Comparison of ENCODE assay signal across 12 cellular contexts in genomic region chr17:7867881-7868329, GRCh38. TPM values are rescaled to one million over a fixed set of nuclear protein-coding genes. Genes with fewer than 3 reads are reported as not detected.
DNase-seq lines count a peak whose midpoint lies in the region; ATAC-seq, FAIRE-seq and TF ChIP-seq lines count a peak whose summit lies in the region.
"Had no signal": no experiment of that assay in that cellular context is flagged by ENCODE, and none has a peak within 500 bp of the region (broad histone marks: within the 10 kb centered on the region; RNA-seq: fewer than 3 reads in every experiment).

No MANE protein-coding gene starts in this region.

- POLR2A ChIA-PET in HepG2 (lab: Yijun Ruan, JAX) = interaction anchor here (1.0 to 1.9 kb wide), 2 partner anchors 11 to 18 kb away, joined by 3 to 6 read pairs; partner anchors contain the start of gene NAA38

- no peak overlapping the region for H2AFZ ChIP-seq in HepG2 (ENCODE audit: low read length)

- no peak for FAIRE-seq in HepG2 (lab: Jason Lieb, UNC)

- CTCF ChIA-PET in HepG2 (lab: Yijun Ruan, JAX; ENCODE audit: low intra/inter-chr PET ratio, low total read pairs) = no interaction called here

- no peak for TF ChIP-seq RAD21 in HepG2 (CRISPR knock-in tag; IDR thresholded peaks at IDR 0.05)

- no peaks in the 10 kb centered on the region for H4K20me1 ChIP-seq in HepG2 (ENCODE audit: insufficient read depth, low read length)

- DNase-seq in HepG2 (ENCODE audit: low spot score) (no peak), right lobe of liver (no peak), epithelial cell of esophagus (ENCODE audit: low read depth) (peak; percentile 88), ureter (ENCODE audit: low spot score) (peak; percentile 45), SW480 (ENCODE audit: low spot score) (no peak)
- no peak for DNase-seq in NK-92 treated with Interleukin-12 subunit alpha and Interleukin-12 subunit beta, amount 100 ng/mL, for 24 hours (lab: John Stamatoyannopoulos, UW)
- DNase-seq: activated CD4-positive, alpha-beta T cell treated with anti-CD3 and anti-CD28 coated beads for 1 hour; NCI-H524; ovary had no signal

- no peaks in the 10 kb centered on the region for H3K36me3 ChIP-seq in HepG2 (replicated peaks in 1 of 2; ENCODE audit: control insufficient read depth in 1 of 2, insufficient read depth in 2 of 2, low read length in 2 of 2)
- H3K36me3 ChIP-seq in right lobe of liver = no peaks in the 10 kb centered on the region
- H3K36me3 ChIP-seq: ovary had no signal

- H3K4me3 Mint-ChIP-seq in T-helper 1 cell treated with Interleukin-12 subunit alpha and Interleukin-12 subunit beta and Interleukin-4 antibody, amounts not matched to agents 30 μg/mL and 1 μg/mL, for 36 hours = peak overlapping the region; percentile 55
- H3K4me3 Mint-ChIP-seq: B cell had no signal

- no peaks in the 10 kb centered on the region for H3K9me3 Mint-ChIP-seq in T-helper 1 cell treated with Interleukin-12 subunit alpha and Interleukin-12 subunit beta and Interleukin-4 antibody, amounts not matched to agents 30 μg/mL and 1 μg/mL, for 36 hours

- H3K27ac Mint-ChIP-seq in T-helper 1 cell treated with Interleukin-12 subunit alpha and Interleukin-12 subunit beta and Interleukin-4 antibody, amounts not matched to agents 30 μg/mL and 1 μg/mL, for 36 hours = peak overlapping the region; percentile 62
- H3K27ac Mint-ChIP-seq: B cell had no signal

- peaks cover 8% of the 10 kb centered on the region for H3K9me3 ChIP-seq in HepG2 (ENCODE audit: low read length)
- H3K9me3 ChIP-seq in right lobe of liver = no peaks in the 10 kb centered on the region
- H3K9me3 ChIP-seq: ovary had no signal

- intact Hi-C loops in HepG2 (cut with micrococcal nuclease; ENCODE audit: unreplicated experiment) = no loop called here
- intact Hi-C loops in right lobe of liver (cut with DNase I) = no loop called here

- TF ChIP-seq CTCF in HepG2 (CRISPR knock-in tag; IDR thresholded peaks at IDR 0.05) (no peak), right lobe of liver (IDR thresholded peaks at IDR 0.05) (no peak), epithelial cell of esophagus (IDR thresholded peaks at IDR 0.05; ENCODE audit: insufficient read depth, low read depth, low read length, missing control alignments) (no peak)

- BruUV-seq in HepG2 (replicated peaks; lab: Mats Ljungman, UMichigan) = no TSS peak

- H3K4me1 ChIP-seq in HepG2 (ENCODE audit: insufficient read depth, low read length) = peaks cover 34% of the 10 kb centered on the region
- H3K4me1 ChIP-seq in right lobe of liver = peaks cover 0 to 5% (median 2%) of the 10 kb centered on the region in 4 donors

- peaks cover 8% of the 10 kb centered on the region for H3K36me3 Mint-ChIP-seq in T-helper 1 cell treated with Interleukin-12 subunit alpha and Interleukin-12 subunit beta and Interleukin-4 antibody, amounts not matched to agents 30 μg/mL and 1 μg/mL, for 36 hours (ENCODE audit: low read depth)

- TF ChIP-seq EP300 in HepG2 (IDR thresholded peaks at IDR 0.05; ENCODE audit: low read depth in 2 of 2, low read length in 2 of 2) = no peak
- TF ChIP-seq EP300 in HepG2 (CRISPR knock-in tag; IDR thresholded peaks at IDR 0.05; ENCODE audit: borderline replicate concordance) = no peak

- TF ChIP-seq POLR2A in HepG2 (IDR thresholded peaks at IDR 0.05; ENCODE audit: insufficient read depth in 1 of 2, low read depth in 2 of 2, low read length in 2 of 2) = no peak
- no peak for TF ChIP-seq POLR2A in right lobe of liver (IDR thresholded peaks at IDR 0.05)

- 46% methylated on average over 5 of the region's 5 CpGs for WGBS in HepG2 (ENCODE audit: low lambda C conversion rate)
- 56% methylated on average over 5 of the region's 5 CpGs for WGBS in right lobe of liver (ENCODE audit: insufficient coverage, low coverage, low lambda C conversion rate, missing lambda C conversion rate)

- no peaks in the 10 kb centered on the region for H3K79me2 ChIP-seq in HepG2 (ENCODE audit: insufficient read depth, low read length)

- no peak overlapping the region for H3K4me3 ChIP-seq in HepG2 (replicated peaks in 1 of 3; ENCODE audit: insufficient read depth in 1 of 3, low read depth in 2 of 3, low read length in 3 of 3)
- no peak overlapping the region for H3K4me3 ChIP-seq in right lobe of liver
- no peak overlapping the region for H3K4me3 ChIP-seq in epithelial cell of esophagus (ENCODE audit: low read length)
- H3K4me3 ChIP-seq: ovary had no signal

- no peaks in the 10 kb centered on the region for H3K27me3 ChIP-seq in HepG2 (ENCODE audit: control insufficient read depth in 1 of 2, insufficient read depth in 2 of 2, low read length in 2 of 2)
- no peaks in the 10 kb centered on the region for H3K27me3 ChIP-seq in right lobe of liver
- H3K27me3 ChIP-seq: ovary had no signal

- H3K4me1 Mint-ChIP-seq in T-helper 1 cell treated with Interleukin-12 subunit alpha and Interleukin-12 subunit beta and Interleukin-4 antibody, amounts not matched to agents 30 μg/mL and 1 μg/mL, for 36 hours (ENCODE audit: low read depth) = peaks cover 18% of the 10 kb centered on the region

- H3K27me3 Mint-ChIP-seq in T-helper 1 cell treated with Interleukin-12 subunit alpha and Interleukin-12 subunit beta and Interleukin-4 antibody, amounts not matched to agents 30 μg/mL and 1 μg/mL, for 36 hours (ENCODE audit: low read depth) = no peaks in the 10 kb centered on the region
- H3K27me3 Mint-ChIP-seq: B cell had no signal

- H3K27ac ChIP-seq in HepG2 (ENCODE audit: extremely low read length, insufficient read depth, low read length) (no peak overlapping the region), right lobe of liver (no peak overlapping the region)
- H3K27ac ChIP-seq: ovary had no signal

- H3K4me2 ChIP-seq in HepG2 (ENCODE audit: low read depth, low read length) = peak overlapping the region; percentile 38; the same call in 1 of the 2 replicates

- H3K9ac ChIP-seq in HepG2 (ENCODE audit: insufficient read depth, low read depth, low read length) = no peak overlapping the region

- peak; percentile 52; the same call in 2 of the 3 replicates for ATAC-seq in HepG2
- no peak for ATAC-seq in right lobe of liver
- ATAC-seq in GM19035 (IDR thresholded peaks at IDR 0.05; ENCODE audit: unreplicated experiment) = no peak

- in situ Hi-C loops in HepG2 (cut with HindIII; ENCODE audit: extremely low pct_ligation_motif_present, low pct_unique_long_range_greater_than_20kb) = no loop called here

RNA-seq across cellular contexts. Expression of gene CYB5D1, which starts 10.1 kb away (rescaled TPM):
- total RNA-seq in HepG2 (2016; rRNA removed; fragmentation: Illumina TruSeq; extraction: Trizol) (17.0 and 21.4 TPM in 2 replicates), right lobe of liver (10 to 100 TPM in 1 of 6 experiments, 1 to 10 TPM in 5; 6.0 to 11.7 (median 7.4) TPM), ureter (15.7 TPM)
- total RNA-seq in HepG2 (2016; cell fraction: cytosol; rRNA removed; fragmentation: Illumina TruSeq; extraction: Trizol; ENCODE audit: low read depth) = 1.1 TPM in 2 replicates
- total RNA-seq in HepG2 (2016; cell fraction: insoluble cytoplasmic fraction; rRNA removed; fragmentation: Illumina TruSeq; extraction: Trizol) = 16.9 and 20.4 TPM in 2 replicates
- 9.5 and 12.3 TPM in 2 replicates for total RNA-seq in HepG2 (2016; cell fraction: membrane; rRNA removed; fragmentation: Illumina TruSeq; extraction: Trizol)
- 9.1 and 10.0 TPM in 2 replicates for total RNA-seq in HepG2 (2016; cell fraction: nucleus; rRNA removed; fragmentation: Illumina TruSeq; extraction: Trizol)
- 7.9 and 8.9 TPM in 2 replicates for polyA plus RNA-seq in HepG2 (2011; rRNA removed)
- polyA plus RNA-seq in HepG2 (2011; cell fraction: cytosol; rRNA removed) = 7.7 and 8.1 TPM in 2 replicates
- 7.1 and 7.3 TPM in 2 replicates for polyA plus RNA-seq in HepG2 (2011; cell fraction: nucleus; rRNA removed)
- 5.1 and 7.4 TPM in 2 replicates for polyA plus RNA-seq in HepG2 (2012)
- 1.4 and 1.9 TPM in 2 replicates for polyA plus RNA-seq in HepG2 (2016; cell fraction: cytosol; fragmentation: Illumina TruSeq; extraction: Trizol; ENCODE audit: low read depth)
- polyA plus RNA-seq in HepG2 (2016; cell fraction: insoluble cytoplasmic fraction; fragmentation: Illumina TruSeq; extraction: Trizol; ENCODE audit: low read depth) = 20.6 and 21.0 TPM in 2 replicates
- polyA plus RNA-seq in HepG2 (2016; cell fraction: membrane; fragmentation: Illumina TruSeq; extraction: Trizol; ENCODE audit: low read depth) = 6.2 and 7.1 TPM in 2 replicates
- 14.1 and 14.8 TPM in 2 replicates for polyA plus RNA-seq in HepG2 (2016; cell fraction: nucleus; fragmentation: Illumina TruSeq; extraction: Trizol; ENCODE audit: insufficient read depth, low read depth)
- polyA minus RNA-seq in HepG2 (2011; rRNA and poly(A)+ RNA removed; ENCODE audit: low replicate concordance) = 9.3 and 30.2 TPM in 2 replicates
- polyA minus RNA-seq in HepG2 (2011; cell fraction: cytosol; rRNA and poly(A)+ RNA removed) = 4.3 and 5.6 TPM in 2 replicates
- 4.2 and 6.0 TPM in 2 replicates for polyA minus RNA-seq in HepG2 (2011; cell fraction: nucleus; rRNA and poly(A)+ RNA removed)

RNA-seq across cellular contexts. Expression of gene NAA38, which starts 10.5 kb away (rescaled TPM):
- total RNA-seq in HepG2 (2016; rRNA removed; fragmentation: Illumina TruSeq; extraction: Trizol) (91.6 and 105 TPM in 2 replicates), right lobe of liver (10 to 100 TPM; 27.2 to 43.0 (median 30.8) TPM), ureter (98.6 TPM)
- total RNA-seq in HepG2 (2016; cell fraction: cytosol; rRNA removed; fragmentation: Illumina TruSeq; extraction: Trizol; ENCODE audit: low read depth) = 62.3 and 74.3 TPM in 2 replicates
- 94.6 and 120 TPM in 2 replicates for total RNA-seq in HepG2 (2016; cell fraction: insoluble cytoplasmic fraction; rRNA removed; fragmentation: Illumina TruSeq; extraction: Trizol)
- total RNA-seq in HepG2 (2016; cell fraction: membrane; rRNA removed; fragmentation: Illumina TruSeq; extraction: Trizol) = 54.2 and 67.7 TPM in 2 replicates
- total RNA-seq in HepG2 (2016; cell fraction: nucleus; rRNA removed; fragmentation: Illumina TruSeq; extraction: Trizol) = 37.3 and 42.0 TPM in 2 replicates
- polyA plus RNA-seq in HepG2 (2011; rRNA removed) = 43.9 and 46.9 TPM in 2 replicates
- polyA plus RNA-seq in HepG2 (2011; cell fraction: cytosol; rRNA removed) = 35.2 and 66.3 TPM in 2 replicates
- 36.8 and 49.2 TPM in 2 replicates for polyA plus RNA-seq in HepG2 (2011; cell fraction: nucleus; rRNA removed)
- 19.2 and 22.5 TPM in 2 replicates for polyA plus RNA-seq in HepG2 (2012)
- polyA plus RNA-seq in HepG2 (2016; cell fraction: cytosol; fragmentation: Illumina TruSeq; extraction: Trizol; ENCODE audit: low read depth) = 53.8 and 75.0 TPM in 2 replicates
- polyA plus RNA-seq in HepG2 (2016; cell fraction: insoluble cytoplasmic fraction; fragmentation: Illumina TruSeq; extraction: Trizol; ENCODE audit: low read depth) = 69.5 and 79.8 TPM in 2 replicates
- 39.8 and 49.0 TPM in 2 replicates for polyA plus RNA-seq in HepG2 (2016; cell fraction: membrane; fragmentation: Illumina TruSeq; extraction: Trizol; ENCODE audit: low read depth)
- 46.6 and 50.5 TPM in 2 replicates for polyA plus RNA-seq in HepG2 (2016; cell fraction: nucleus; fragmentation: Illumina TruSeq; extraction: Trizol; ENCODE audit: insufficient read depth, low read depth)
- 21.5 and 58.0 TPM in 2 replicates for polyA minus RNA-seq in HepG2 (2011; rRNA and poly(A)+ RNA removed; ENCODE audit: low replicate concordance)
- 35.5 and 51.8 TPM in 2 replicates for polyA minus RNA-seq in HepG2 (2011; cell fraction: cytosol; rRNA and poly(A)+ RNA removed)
- 13.3 and 23.4 TPM in 2 replicates for polyA minus RNA-seq in HepG2 (2011; cell fraction: nucleus; rRNA and poly(A)+ RNA removed)

RNA-seq across cellular contexts. Expression of gene TMEM88, which starts 13.0 kb away (rescaled TPM):
- total RNA-seq in HepG2 (2016; rRNA removed; fragmentation: Illumina TruSeq; extraction: Trizol) (0.31 TPM in 1 of 2 replicates, not detected in the other), right lobe of liver (1 to 10 TPM in 4 of 6 experiments, under 1 TPM in 2; 0.74 to 2.4 (median 1.2) TPM), ureter (9.9 TPM)
- not detected in 2 replicates for total RNA-seq in HepG2 (2016; cell fraction: cytosol; rRNA removed; fragmentation: Illumina TruSeq; extraction: Trizol; ENCODE audit: low read depth)
- 0.19 TPM in 1 of 2 replicates, not detected in the other for total RNA-seq in HepG2 (2016; cell fraction: insoluble cytoplasmic fraction; rRNA removed; fragmentation: Illumina TruSeq; extraction: Trizol)
- total RNA-seq in HepG2 (2016; cell fraction: membrane; rRNA removed; fragmentation: Illumina TruSeq; extraction: Trizol) = not detected in 2 replicates
- 1.1 TPM in 1 of 2 replicates, not detected in the other for total RNA-seq in HepG2 (2016; cell fraction: nucleus; rRNA removed; fragmentation: Illumina TruSeq; extraction: Trizol)
- 0.66 and 0.84 TPM in 2 replicates for polyA plus RNA-seq in HepG2 (2011; rRNA removed)
- polyA plus RNA-seq in HepG2 (2011; cell fraction: cytosol; rRNA removed) = 0.08 and 0.43 TPM in 2 replicates
- polyA plus RNA-seq in HepG2 (2011; cell fraction: nucleus; rRNA removed) = 7.3 and 9.6 TPM in 2 replicates
- 0.51 and 1.9 TPM in 2 replicates for polyA plus RNA-seq in HepG2 (2012)
- 0.26 and 0.33 TPM in 2 replicates for polyA plus RNA-seq in HepG2 (2016; cell fraction: cytosol; fragmentation: Illumina TruSeq; extraction: Trizol; ENCODE audit: low read depth)
- 0.28 and 0.30 TPM in 2 replicates for polyA plus RNA-seq in HepG2 (2016; cell fraction: insoluble cytoplasmic fraction; fragmentation: Illumina TruSeq; extraction: Trizol; ENCODE audit: low read depth)
- polyA plus RNA-seq in HepG2 (2016; cell fraction: membrane; fragmentation: Illumina TruSeq; extraction: Trizol; ENCODE audit: low read depth) = 0.23 and 0.27 TPM in 2 replicates
- 4.6 and 6.5 TPM in 2 replicates for polyA plus RNA-seq in HepG2 (2016; cell fraction: nucleus; fragmentation: Illumina TruSeq; extraction: Trizol; ENCODE audit: insufficient read depth, low read depth)
- polyA minus RNA-seq in HepG2 (2011; rRNA and poly(A)+ RNA removed; ENCODE audit: low replicate concordance) = 0.36 TPM in 1 of 2 replicates, not detected in the other
- not detected in 2 replicates for polyA minus RNA-seq in HepG2 (2011; cell fraction: cytosol; rRNA and poly(A)+ RNA removed)
- 1.3 and 2.7 TPM in 2 replicates for polyA minus RNA-seq in HepG2 (2011; cell fraction: nucleus; rRNA and poly(A)+ RNA removed)

RNA-seq across cellular contexts. Expression of gene CHD3, which starts 20.7 kb away (rescaled TPM):
- total RNA-seq in HepG2 (2016; rRNA removed; fragmentation: Illumina TruSeq; extraction: Trizol) (3.3 and 3.7 TPM in 2 replicates), right lobe of liver (1 to 10 TPM; 3.2 to 7.2 (median 5.1) TPM), ureter (225 TPM)
- total RNA-seq in HepG2 (2016; cell fraction: cytosol; rRNA removed; fragmentation: Illumina TruSeq; extraction: Trizol; ENCODE audit: low read depth) = 0.20 and 0.53 TPM in 2 replicates
- total RNA-seq in HepG2 (2016; cell fraction: insoluble cytoplasmic fraction; rRNA removed; fragmentation: Illumina TruSeq; extraction: Trizol) = 1.6 and 3.6 TPM in 2 replicates
- 1.1 and 3.2 TPM in 2 replicates for total RNA-seq in HepG2 (2016; cell fraction: membrane; rRNA removed; fragmentation: Illumina TruSeq; extraction: Trizol)
- 4.7 and 9.3 TPM in 2 replicates for total RNA-seq in HepG2 (2016; cell fraction: nucleus; rRNA removed; fragmentation: Illumina TruSeq; extraction: Trizol)
- polyA plus RNA-seq in HepG2 (2011; rRNA removed) = 2.7 and 3.3 TPM in 2 replicates
- 1.8 and 1.9 TPM in 2 replicates for polyA plus RNA-seq in HepG2 (2011; cell fraction: cytosol; rRNA removed)
- polyA plus RNA-seq in HepG2 (2011; cell fraction: nucleus; rRNA removed) = 21.5 and 21.6 TPM in 2 replicates
- 6.4 and 10.0 TPM in 2 replicates for polyA plus RNA-seq in HepG2 (2012)
- polyA plus RNA-seq in HepG2 (2016; cell fraction: cytosol; fragmentation: Illumina TruSeq; extraction: Trizol; ENCODE audit: low read depth) = 0.57 and 0.75 TPM in 2 replicates
- 1.8 and 5.2 TPM in 2 replicates for polyA plus RNA-seq in HepG2 (2016; cell fraction: insoluble cytoplasmic fraction; fragmentation: Illumina TruSeq; extraction: Trizol; ENCODE audit: low read depth)
- polyA plus RNA-seq in HepG2 (2016; cell fraction: membrane; fragmentation: Illumina TruSeq; extraction: Trizol; ENCODE audit: low read depth) = 1.1 and 1.3 TPM in 2 replicates
- polyA plus RNA-seq in HepG2 (2016; cell fraction: nucleus; fragmentation: Illumina TruSeq; extraction: Trizol; ENCODE audit: insufficient read depth, low read depth) = 15.5 and 16.4 TPM in 2 replicates
- polyA minus RNA-seq in HepG2 (2011; rRNA and poly(A)+ RNA removed; ENCODE audit: low replicate concordance) = 8.0 and 73.1 TPM in 2 replicates
- 3.3 and 3.9 TPM in 2 replicates for polyA minus RNA-seq in HepG2 (2011; cell fraction: cytosol; rRNA and poly(A)+ RNA removed)
- 9.1 and 12.4 TPM in 2 replicates for polyA minus RNA-seq in HepG2 (2011; cell fraction: nucleus; rRNA and poly(A)+ RNA removed)

RNA-seq across cellular contexts. Expression of gene KDM6B, which starts 33.9 kb away (rescaled TPM):
- total RNA-seq in HepG2 (2016; rRNA removed; fragmentation: Illumina TruSeq; extraction: Trizol) = 2.1 and 2.2 TPM in 2 replicates
- 0.30 and 1.9 TPM in 2 replicates for total RNA-seq in HepG2 (2016; cell fraction: cytosol; rRNA removed; fragmentation: Illumina TruSeq; extraction: Trizol; ENCODE audit: low read depth)
- total RNA-seq in HepG2 (2016; cell fraction: insoluble cytoplasmic fraction; rRNA removed; fragmentation: Illumina TruSeq; extraction: Trizol) = 1.3 and 1.6 TPM in 2 replicates
- total RNA-seq in HepG2 (2016; cell fraction: membrane; rRNA removed; fragmentation: Illumina TruSeq; extraction: Trizol) = 1.7 and 3.1 TPM in 2 replicates
- 5.8 and 6.2 TPM in 2 replicates for total RNA-seq in HepG2 (2016; cell fraction: nucleus; rRNA removed; fragmentation: Illumina TruSeq; extraction: Trizol)
- 1.3 and 1.9 TPM in 2 replicates for polyA plus RNA-seq in HepG2 (2011; rRNA removed)
- polyA plus RNA-seq in HepG2 (2011; cell fraction: cytosol; rRNA removed) = 0.42 and 0.82 TPM in 2 replicates
- polyA plus RNA-seq in HepG2 (2011; cell fraction: nucleus; rRNA removed) = 18.1 and 23.2 TPM in 2 replicates
- polyA plus RNA-seq in HepG2 (2012) = 8.4 and 13.6 TPM in 2 replicates
- 0.37 and 0.83 TPM in 2 replicates for polyA plus RNA-seq in HepG2 (2016; cell fraction: cytosol; fragmentation: Illumina TruSeq; extraction: Trizol; ENCODE audit: low read depth)
- polyA plus RNA-seq in HepG2 (2016; cell fraction: insoluble cytoplasmic fraction; fragmentation: Illumina TruSeq; extraction: Trizol; ENCODE audit: low read depth) = 2.4 and 4.0 TPM in 2 replicates
- 0.80 and 1.7 TPM in 2 replicates for polyA plus RNA-seq in HepG2 (2016; cell fraction: membrane; fragmentation: Illumina TruSeq; extraction: Trizol; ENCODE audit: low read depth)
- polyA plus RNA-seq in HepG2 (2016; cell fraction: nucleus; fragmentation: Illumina TruSeq; extraction: Trizol; ENCODE audit: insufficient read depth, low read depth) = 21.8 and 22.9 TPM in 2 replicates
- polyA minus RNA-seq in HepG2 (2011; rRNA and poly(A)+ RNA removed; ENCODE audit: low replicate concordance) = 3.6 and 8.2 TPM in 2 replicates
- polyA minus RNA-seq in HepG2 (2011; cell fraction: cytosol; rRNA and poly(A)+ RNA removed) = 2.2 and 3.8 TPM in 2 replicates
- polyA minus RNA-seq in HepG2 (2011; cell fraction: nucleus; rRNA and poly(A)+ RNA removed) = 18.7 and 21.1 TPM in 2 replicates
- 10 to 100 TPM in 4 of 6 experiments, 1 to 10 TPM in 2; 6.1 to 12.8 (median 10.9) TPM for total RNA-seq in right lobe of liver
- total RNA-seq in ureter = 31.8 TPM

Comparison
In these comparisons a context has a peak if more than half of its experiments do, and no peak if none do; other contexts are left out.
1. DNase-seq: peak in epithelial cell of esophagus (single experiment) and ureter (single experiment); none in HepG2 (single experiment), right lobe of liver (0 of 3), SW480 (single experiment) and NK-92 treated with Interleukin-12 subunit alpha and Interleukin-12 subunit beta, amount 100 ng/mL, for 24 hours (single experiment).